14 cellular contexts compared by ENCODE assay signal in the genomic region with DNA sequence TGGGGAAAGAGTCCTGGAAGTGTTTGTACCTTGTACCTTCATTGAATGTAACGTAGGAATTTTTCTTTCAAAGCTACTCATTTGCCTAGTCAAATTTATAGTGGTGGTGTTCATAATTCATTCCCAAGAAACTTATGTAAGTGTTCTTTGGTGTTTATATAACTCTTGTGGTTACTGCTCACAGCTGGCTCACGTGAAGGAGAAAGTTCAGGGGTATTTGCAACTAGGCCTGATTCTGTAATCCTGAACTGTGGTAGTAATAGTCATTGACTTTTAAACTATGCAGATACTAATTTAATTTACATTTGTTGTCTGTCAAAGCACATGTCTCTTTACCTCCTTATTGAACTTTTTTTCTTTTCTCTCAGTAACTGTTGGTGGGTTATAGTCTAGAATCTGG. TPM values are rescaled to one million over a fixed set of nuclear protein-coding genes. Genes with fewer than 3 reads are reported as not detected.
DNase-seq lines count a peak whose midpoint lies in the region; ATAC-seq, FAIRE-seq and TF ChIP-seq lines count a peak whose summit lies in the region.
"Had no signal": no experiment of that assay in that cellular context is flagged by ENCODE, and none has a peak within 500 bp of the region (broad histone marks: within the 10 kb centered on the region; RNA-seq: fewer than 3 reads in every experiment).

No MANE protein-coding gene starts in this region.

- H3K27me3 Mint-ChIP-seq in astrocyte (ENCODE audit: low read depth, unreplicated experiment) (no peaks in the 10 kb centered on the region), immature natural killer cell (ENCODE audit: low read depth in 3 of 3) (no peaks in the 10 kb centered on the region)
- no peaks in the 10 kb centered on the region for H3K27me3 Mint-ChIP-seq in stimulated activated naive B cell treated with anti-CD40 and anti-IgM and Interleukin-4, amounts not matched to agents 10 μg/mL and 1 μg/mL and 100 μg/mL, for 72 hours
- H3K27me3 Mint-ChIP-seq in natural killer cell treated with Interleukin-12 subunit alpha and Interleukin-12 subunit beta and Interleukin-15 and Interleukin-18, amount 100 ng/mL, for 72 hours = no peaks in the 10 kb centered on the region

- H3K27ac ChIP-seq in GM23248 = 0 out of 2 replicates have a peak overlapping the region, but pooled peaks have one; percentile 14
- no peak overlapping the region for H3K27ac ChIP-seq in astrocyte (ENCODE audit: low read depth, low read length)

- H3K36me3 ChIP-seq in GM23248 (ENCODE audit: low read depth) (no peaks in the 10 kb centered on the region), astrocyte (ENCODE audit: insufficient read depth, low read length) (no peaks in the 10 kb centered on the region)

- no peak for ATAC-seq in stimulated activated naive B cell treated with anti-CD40 and anti-IgM and Interleukin-4, amounts not matched to agents 10 μg/mL and 1 μg/mL and 100 μg/mL, for 72 hours (replicated peaks)
- ATAC-seq in natural killer cell treated with Interleukin-12 subunit alpha and Interleukin-12 subunit beta and Interleukin-15 and Interleukin-18, amount 100 ng/mL, for 72 hours = no peak
- ATAC-seq: activated T-cell treated with anti-CD3 and anti-CD28 coated beads, Interleukin-2, amount 50 U/mL, for 4 hours had no signal

- H3K9ac ChIP-seq in GM23248 (peak overlapping the region; percentile 35; the same call in 1 of the 2 replicates), astrocyte (ENCODE audit: low read length) (no peak overlapping the region)

- peaks cover 44% of the 10 kb centered on the region; the same call in 1 of the 2 replicates for H3F3A ChIP-seq in GM23248 (ENCODE audit: insufficient read depth)

- H3K4me2 ChIP-seq in GM23248 (ENCODE audit: unreplicated experiment) (no peak overlapping the region), astrocyte (ENCODE audit: low read length) (no peak overlapping the region)

- H3K4me3 ChIP-seq in GM23248 (no peak overlapping the region), astrocyte (ENCODE audit: insufficient read depth, low read depth, low read length) (no peak overlapping the region)
- H3K4me3 ChIP-seq: heart left ventricle had no signal

- H3K4me1 ChIP-seq in GM23248 (ENCODE audit: insufficient read depth) = peaks cover 34% of the 10 kb centered on the region
- H3K4me1 ChIP-seq in astrocyte (ENCODE audit: insufficient read depth, low read length) = no peaks in the 10 kb centered on the region

- in situ Hi-C loops in GM23248 (cut with MboI) = no loop called here

- H3K9me3 Mint-ChIP-seq in astrocyte (ENCODE audit: unreplicated experiment) (no peaks in the 10 kb centered on the region), immature natural killer cell (no peaks in the 10 kb centered on the region)
- no peaks in the 10 kb centered on the region for H3K9me3 Mint-ChIP-seq in stimulated activated naive B cell treated with anti-CD40 and anti-IgM and Interleukin-4, amounts not matched to agents 10 μg/mL and 1 μg/mL and 100 μg/mL, for 72 hours
- H3K9me3 Mint-ChIP-seq in natural killer cell treated with Interleukin-12 subunit alpha and Interleukin-12 subunit beta and Interleukin-15 and Interleukin-18, amount 100 ng/mL, for 72 hours = no peaks in the 10 kb centered on the region
- H3K9me3 Mint-ChIP-seq: activated T-cell treated with anti-CD3 and anti-CD28 coated beads, Interleukin-2, amount 50 U/mL, for 4 hours had no signal

- H3K27me3 ChIP-seq in GM23248 (replicated peaks; ENCODE audit: insufficient read depth) (no peaks in the 10 kb centered on the region), astrocyte (ENCODE audit: insufficient read depth, low read length) (no peaks in the 10 kb centered on the region)
- H3K27me3 ChIP-seq: heart left ventricle had no signal

- no peak for FAIRE-seq in astrocyte (lab: Jason Lieb, UNC)
- FAIRE-seq: GM18507, RCC 7860 had no signal

- H3K27ac Mint-ChIP-seq in astrocyte (ENCODE audit: unreplicated experiment) (no peak overlapping the region), immature natural killer cell (peak overlapping the region in 4 of 6 donors; percentile 14 to 66 (median 21))
- H3K27ac Mint-ChIP-seq in stimulated activated naive B cell treated with anti-CD40 and anti-IgM and Interleukin-4, amounts not matched to agents 10 μg/mL and 1 μg/mL and 100 μg/mL, for 72 hours = peak overlapping the region; percentile 37
- H3K27ac Mint-ChIP-seq in natural killer cell treated with Interleukin-12 subunit alpha and Interleukin-12 subunit beta and Interleukin-15 and Interleukin-18, amount 100 ng/mL, for 72 hours = no peak overlapping the region

- H3K9me3 ChIP-seq in GM23248 (ENCODE audit: low read depth) (no peaks in the 10 kb centered on the region), astrocyte (ENCODE audit: insufficient read depth, low read depth, low read length) (no peaks in the 10 kb centered on the region)
- H3K9me3 ChIP-seq: heart left ventricle had no signal

- WGBS in GM23248 (ENCODE audit: low coverage in 1 of 2, low lambda C conversion rate in 2 of 2, missing lambda C conversion rate in 2 of 2), 2 experiments = 43 to 51% methylated on average over 2 of the region's 2 CpGs

- H4K20me1 ChIP-seq in GM23248 (ENCODE audit: insufficient read depth) (peaks cover 8% of the 10 kb centered on the region; the same call in 1 of the 2 replicates), astrocyte (ENCODE audit: insufficient read depth, low read length) (peaks cover 66% of the 10 kb centered on the region)

- TF ChIP-seq CTCF in astrocyte (IDR thresholded peaks at IDR 0.05; ENCODE audit: insufficient read depth, low read depth, low read length) = no peak

- no peaks in the 10 kb centered on the region for H3K9me2 ChIP-seq in GM23248 (ENCODE audit: insufficient read depth)

- H3K36me3 Mint-ChIP-seq in astrocyte (ENCODE audit: low read depth, unreplicated experiment) = peaks cover 2% of the 10 kb centered on the region
- H3K36me3 Mint-ChIP-seq in immature natural killer cell = no peaks in the 10 kb centered on the region
- H3K36me3 Mint-ChIP-seq in stimulated activated naive B cell treated with anti-CD40 and anti-IgM and Interleukin-4, amounts not matched to agents 10 μg/mL and 1 μg/mL and 100 μg/mL, for 72 hours = peaks cover 3 to 11% of the 10 kb centered on the region in 2 donors
- H3K36me3 Mint-ChIP-seq in natural killer cell treated with Interleukin-12 subunit alpha and Interleukin-12 subunit beta and Interleukin-15 and Interleukin-18, amount 100 ng/mL, for 72 hours = no peaks in the 10 kb centered on the region

- H3K79me2 ChIP-seq in GM23248 (ENCODE audit: insufficient read depth) (peaks cover 72% of the 10 kb centered on the region), astrocyte (ENCODE audit: insufficient read depth, low read length) (peaks cover 77% of the 10 kb centered on the region)

- H2AFZ ChIP-seq in GM23248 = no peak overlapping the region
- H2AFZ ChIP-seq in astrocyte (ENCODE audit: low read depth, low read length) = no peak overlapping the region

- H3K4me1 Mint-ChIP-seq in astrocyte (ENCODE audit: low read depth, unreplicated experiment) (peaks cover 16% of the 10 kb centered on the region), immature natural killer cell (peaks cover 23 to 46% of the 10 kb centered on the region in 2 donors)
- peaks cover 11 to 19% of the 10 kb centered on the region in 2 donors for H3K4me1 Mint-ChIP-seq in stimulated activated naive B cell treated with anti-CD40 and anti-IgM and Interleukin-4, amounts not matched to agents 10 μg/mL and 1 μg/mL and 100 μg/mL, for 72 hours
- H3K4me1 Mint-ChIP-seq in natural killer cell treated with Interleukin-12 subunit alpha and Interleukin-12 subunit beta and Interleukin-15 and Interleukin-18, amount 100 ng/mL, for 72 hours (ENCODE audit: low read depth in 2 of 2) = peaks cover 21 to 23% of the 10 kb centered on the region in 2 donors

- H3K4me3 Mint-ChIP-seq in astrocyte (ENCODE audit: unreplicated experiment) (no peak overlapping the region), immature natural killer cell (no peak overlapping the region)
- H3K4me3 Mint-ChIP-seq in stimulated activated naive B cell treated with anti-CD40 and anti-IgM and Interleukin-4, amounts not matched to agents 10 μg/mL and 1 μg/mL and 100 μg/mL, for 72 hours = no peak overlapping the region
- H3K4me3 Mint-ChIP-seq in natural killer cell treated with Interleukin-12 subunit alpha and Interleukin-12 subunit beta and Interleukin-15 and Interleukin-18, amount 100 ng/mL, for 72 hours = no peak overlapping the region
- H3K4me3 Mint-ChIP-seq: activated T-cell treated with anti-CD3 and anti-CD28 coated beads, Interleukin-2, amount 50 U/mL, for 4 hours had no signal

- peak; percentile 53 for DNase-seq in GM23248
- peak; percentile 56 for DNase-seq in astrocyte (ENCODE audit: low read depth)
- no peak for DNase-seq in immature natural killer cell
- no peak for DNase-seq in stimulated activated naive B cell treated with anti-CD40 and anti-IgM and Interleukin-4, amounts not matched to agents 10 μg/mL and 1 μg/mL and 100 μg/mL, for 72 hours
- no peak for DNase-seq in DMS114 treated with DMSO at 0.1 percent for 48 hours (lab: John Stamatoyannopoulos, UW; ENCODE audit: unreplicated experiment)
- no peak for DNase-seq in natural killer cell treated with Interleukin-12 subunit alpha and Interleukin-12 subunit beta and Interleukin-15 and Interleukin-18, amount 100 ng/mL, for 72 hours (ENCODE audit: low spot score)
- DNase-seq in T-helper 9 cell = no peak
- no peak for DNase-seq in activated naive CD4-positive, alpha-beta T cell treated with Interleukin-2 at 50 U/mL for 16 hours
- DNase-seq: activated T-cell treated with anti-CD3 and anti-CD28 coated beads, Interleukin-2, amount 50 U/mL, for 4 hours; DMS153; heart left ventricle; NCI-H2107 had no signal

RNA-seq across cellular contexts. Expression of a gene that starts 50.5 kb away (rescaled TPM):
- 77.9 and 89.8 TPM in 2 replicates for total RNA-seq in GM23248 (2014; rRNA removed; shearing (Covaris generic))
- polyA plus RNA-seq in GM23248 (2016; fragmentation: Nextera tagmentation; extraction: Ambion mirVana) (66.7 and 74.9 TPM in 2 replicates), immature natural killer cell (100 to 1,000 TPM; 101 to 155 (median 131) TPM)
- total RNA-seq in astrocyte = 28.2 and 29.0 TPM in 2 replicates
- 10 to 100 TPM; 27.0 to 31.9 TPM for total RNA-seq in natural killer cell treated with Interleukin-12 subunit alpha and Interleukin-12 subunit beta and Interleukin-15 and Interleukin-18, amount 100 ng/mL, for 72 hours

Comparison
In these comparisons a context has a peak if more than half of its experiments do, and no peak if none do; other contexts are left out.
1. DNase-seq: peak in GM23248 (single experiment) and astrocyte (single experiment); none in immature natural killer cell (0 of 3), stimulated activated naive B cell treated with anti-CD40 and anti-IgM and Interleukin-4, amounts not matched to agents 10 μg/mL and 1 μg/mL and 100 μg/mL, for 72 hours (single experiment), DMS114 treated with DMSO at 0.1 percent for 48 hours (single experiment), natural killer cell treated with Interleukin-12 subunit alpha and Interleukin-12 subunit beta and Interleukin-15 and Interleukin-18, amount 100 ng/mL, for 72 hours (single experiment), T-helper 9 cell (single experiment) and activated naive CD4-positive, alpha-beta T cell treated with Interleukin-2 at 50 U/mL for 16 hours (single experiment).
2. H3K27ac Mint-ChIP-seq: peak in immature natural killer cell (4 of 6) and stimulated activated naive B cell treated with anti-CD40 and anti-IgM and Interleukin-4, amounts not matched to agents 10 μg/mL and 1 μg/mL and 100 μg/mL, for 72 hours (single experiment); none in astrocyte (single experiment) and natural killer cell treated with Interleukin-12 subunit alpha and Interleukin-12 subunit beta and Interleukin-15 and Interleukin-18, amount 100 ng/mL, for 72 hours (0 of 2).